In the genomic region with DNA sequence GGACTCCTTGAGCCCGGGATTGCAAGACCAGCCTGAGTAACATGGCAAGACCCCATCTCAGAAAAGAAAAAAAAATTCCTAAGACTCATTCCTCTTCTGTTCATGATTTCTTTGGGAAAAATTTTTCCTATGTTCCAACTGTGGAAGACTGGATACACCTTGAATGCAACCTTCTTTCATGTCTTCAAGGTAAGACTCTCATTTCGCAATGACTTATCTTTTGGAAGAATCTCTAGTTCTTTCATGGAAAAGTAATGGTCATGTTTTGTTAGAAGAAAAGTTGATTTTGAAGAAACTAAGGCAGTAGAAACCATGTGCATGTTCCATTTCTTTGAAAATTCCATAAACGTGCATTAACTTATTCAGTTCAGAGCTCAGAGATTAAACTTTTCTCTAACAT, we compare ENCODE assay signal across 1 cellular context.
TF ChIP-seq lines count a peak whose summit lies in the region.

No MANE protein-coding gene starts in this region.

TF ChIP-seq in K562, 482 proteins besides CTCF, POLR2A, EP300 and RAD21:
- TF ChIP-seq SRSF9 (IDR thresholded peaks at IDR 0.05; ENCODE audit: borderline replicate concordance, low read depth, low read length) (no peak), PYGO2 (tag; IDR thresholded peaks at IDR 0.05) (no peak), ZNF282 (CRISPR knock-in tag; IDR thresholded peaks at IDR 0.05) (no peak), CEBPB (tag; IDR thresholded peaks at IDR 0.05) (peak; percentile 86), ZNF584 (CRISPR knock-in tag; IDR thresholded peaks at IDR 0.05; ENCODE audit: low read depth) (no peak), SP1 (CRISPR knock-in tag; IDR thresholded peaks at IDR 0.05) (no peak), CEBPG (CRISPR knock-in tag; IDR thresholded peaks at IDR 0.05) (no peak), CEBPG (tag; conservative IDR thresholded peaks at IDR 0.05 in 1 of 2, IDR thresholded peaks at IDR 0.05 in 1 of 2) (peak; percentile 36 to 74; a peak in 2 of 4 replicates)
- TF ChIP-seq, protein P1, sequence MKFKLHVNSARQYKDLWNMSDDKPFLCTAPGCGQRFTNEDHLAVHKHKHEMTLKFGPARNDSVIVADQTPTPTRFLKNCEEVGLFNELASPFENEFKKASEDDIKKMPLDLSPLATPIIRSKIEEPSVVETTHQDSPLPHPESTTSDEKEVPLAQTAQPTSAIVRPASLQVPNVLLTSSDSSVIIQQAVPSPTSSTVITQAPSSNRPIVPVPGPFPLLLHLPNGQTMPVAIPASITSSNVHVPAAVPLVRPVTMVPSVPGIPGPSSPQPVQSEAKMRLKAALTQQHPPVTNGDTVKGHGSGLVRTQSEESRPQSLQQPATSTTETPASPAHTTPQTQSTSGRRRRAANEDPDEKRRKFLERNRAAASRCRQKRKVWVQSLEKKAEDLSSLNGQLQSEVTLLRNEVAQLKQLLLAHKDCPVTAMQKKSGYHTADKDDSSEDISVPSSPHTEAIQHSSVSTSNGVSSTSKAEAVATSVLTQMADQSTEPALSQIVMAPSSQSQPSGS (CRISPR knock-in tag; IDR thresholded peaks at IDR 0.05): no peak
